10 cellular contexts compared by ENCODE assay signal in the genomic region with DNA sequence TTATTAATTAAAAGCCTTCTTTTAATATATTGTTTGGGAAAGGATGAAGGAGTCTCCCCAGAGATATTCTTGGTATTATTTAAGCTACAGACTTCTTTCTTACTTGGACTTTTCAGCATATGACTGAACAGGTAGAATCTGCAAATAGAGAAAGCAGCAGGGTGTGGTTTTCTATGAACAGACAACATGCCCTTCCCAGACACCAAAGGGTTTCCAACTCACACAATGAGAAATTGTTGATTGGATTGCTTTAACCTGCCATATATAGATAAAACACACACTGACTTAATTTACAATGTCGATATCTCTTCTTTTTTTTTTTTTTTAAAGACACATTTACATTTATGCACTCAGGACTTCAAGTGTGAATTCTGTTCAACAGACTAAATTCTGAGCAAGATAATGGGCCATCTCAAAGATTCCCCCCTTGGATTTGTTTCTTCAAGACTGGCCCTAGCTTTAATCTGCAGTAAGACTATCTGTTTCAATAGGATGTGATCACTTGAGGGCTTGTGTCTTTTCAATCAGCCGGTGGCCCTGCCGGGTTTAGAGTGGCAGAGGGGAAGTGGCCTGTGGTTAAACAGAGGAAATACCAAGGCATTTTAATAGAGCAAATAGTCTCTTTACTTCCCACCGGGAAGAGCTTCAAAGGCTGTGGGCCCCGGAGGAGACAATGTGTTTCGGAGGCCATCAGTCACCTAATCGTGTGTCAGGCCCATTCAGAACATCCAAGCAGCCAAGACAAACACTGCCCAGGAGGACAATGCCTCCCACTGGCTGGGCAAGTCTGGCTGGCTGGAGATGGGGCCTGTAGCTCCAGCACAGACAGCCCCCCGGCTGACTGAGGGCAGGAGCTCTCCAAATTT. TPM values are rescaled to one million over a fixed set of nuclear protein-coding genes. Genes with fewer than 3 reads are reported as not detected.
DNase-seq lines count a peak whose midpoint lies in the region; ATAC-seq and TF ChIP-seq lines count a peak whose summit lies in the region.
"Had no signal": no experiment of that assay in that cellular context is flagged by ENCODE, and none has a peak within 500 bp of the region (broad histone marks: within the 10 kb centered on the region; RNA-seq: fewer than 3 reads in every experiment).

No MANE protein-coding gene starts in this region.

- DNase-seq in EH (ENCODE audit: low read depth) = peak; percentile 18
- peak; percentile 38 for DNase-seq in activated CD8-positive, alpha-beta T cell treated with anti-CD3 and anti-CD28 coated beads for 36 hours
- peak in 1 of 3 donors; percentile 39 for DNase-seq in mucosa of descending colon
- no peak for DNase-seq in stimulated activated CD4-positive, alpha-beta T cell treated with anti-CD3 and anti-CD28 coated beads, Interleukin-4, amount 100 ng/mL, for 1 hour
- DNase-seq in foreskin fibroblast = no peak
- DNase-seq in MG63 = no peak
- DNase-seq in activated naive CD4-positive, alpha-beta T cell treated with anti-CD3 and anti-CD28 coated beads, Interleukin-2, amount 50 U/mL, for 72 hours (ENCODE audit: low spot score in 2 of 2) = no peak
- DNase-seq: activated CD4-positive, alpha-beta T cell treated with anti-CD3 and anti-CD28 coated beads for 1 hour; NCI-H345 had no signal

- peaks cover 27% of the 10 kb centered on the region for H3K4me1 ChIP-seq in mucosa of descending colon (ENCODE audit: low read depth)

- no peaks in the 10 kb centered on the region for H3K36me3 Mint-ChIP-seq in activated CD8-positive, alpha-beta T cell treated with anti-CD3 and anti-CD28 coated beads for 36 hours (ENCODE audit: low read depth)
- no peaks in the 10 kb centered on the region for H3K36me3 Mint-ChIP-seq in activated naive CD4-positive, alpha-beta T cell treated with anti-CD3 and anti-CD28 coated beads, Interleukin-2, amount 50 U/mL, for 72 hours

- H3K9me3 Mint-ChIP-seq in activated CD8-positive, alpha-beta T cell treated with anti-CD3 and anti-CD28 coated beads for 36 hours = no peaks in the 10 kb centered on the region
- H3K9me3 Mint-ChIP-seq in activated naive CD4-positive, alpha-beta T cell treated with anti-CD3 and anti-CD28 coated beads, Interleukin-2, amount 50 U/mL, for 72 hours = no peaks in the 10 kb centered on the region

- H3K9me3 ChIP-seq in KOPT-K1 (ENCODE audit: insufficient read depth, low read length, poor library complexity, severe bottlenecking) (no peaks in the 10 kb centered on the region), mucosa of descending colon (no peaks in the 10 kb centered on the region), MG63 (no peaks in the 10 kb centered on the region)

- peak overlapping the region; percentile 24 for H3K27ac ChIP-seq in KOPT-K1 (ENCODE audit: low read depth, low read length, poor library complexity, severe bottlenecking)

- H3K27me3 ChIP-seq in MG63 = no peaks in the 10 kb centered on the region

- H3K4me1 Mint-ChIP-seq in activated CD8-positive, alpha-beta T cell treated with anti-CD3 and anti-CD28 coated beads for 36 hours (ENCODE audit: low read depth) = peaks cover 11% of the 10 kb centered on the region

- H3K36me3 ChIP-seq in KOPT-K1 (ENCODE audit: insufficient read depth, low read length) (no peaks in the 10 kb centered on the region), mucosa of descending colon (ENCODE audit: low read depth) (no peaks in the 10 kb centered on the region), MG63 (no peaks in the 10 kb centered on the region)

- TF ChIP-seq CTCF in activated CD8-positive, alpha-beta T cell treated with anti-CD3 and anti-CD28 coated beads for 36 hours (IDR thresholded peaks at IDR 0.05) = no peak
- TF ChIP-seq CTCF in mucosa of descending colon (IDR thresholded peaks at IDR 0.05) = no peak
- no peak for TF ChIP-seq CTCF in foreskin fibroblast (IDR thresholded peaks at IDR 0.05; ENCODE audit: low read depth, low read length)

- intact Hi-C loops in activated CD8-positive, alpha-beta T cell treated with anti-CD3 and anti-CD28 coated beads for 36 hours (cut with micrococcal nuclease) = no loop called here
- intact Hi-C loops in mucosa of descending colon (cut with DNase I, micrococcal nuclease) = no loop called here

- no peak overlapping the region for H3K27ac Mint-ChIP-seq in activated CD8-positive, alpha-beta T cell treated with anti-CD3 and anti-CD28 coated beads for 36 hours
- H3K27ac Mint-ChIP-seq in activated naive CD4-positive, alpha-beta T cell treated with anti-CD3 and anti-CD28 coated beads, Interleukin-2, amount 50 U/mL, for 72 hours = no peak overlapping the region

- ATAC-seq in activated CD8-positive, alpha-beta T cell treated with anti-CD3 and anti-CD28 coated beads for 36 hours = peak; percentile 45
- ATAC-seq in mucosa of descending colon = peak; percentile 86
- ATAC-seq in activated naive CD4-positive, alpha-beta T cell treated with anti-CD3 and anti-CD28 coated beads, Interleukin-2, amount 50 U/mL, for 72 hours = no peak

- POLR2A ChIA-PET in activated CD8-positive, alpha-beta T cell treated with anti-CD3 and anti-CD28 coated beads for 36 hours (lab: Charles Lee) = no interaction called here

- H3K4me3 ChIP-seq in mucosa of descending colon = no peak overlapping the region
- no peak overlapping the region for H3K4me3 ChIP-seq in foreskin fibroblast (ENCODE audit: low read depth in 1 of 2, low read length in 2 of 2)
- no peak overlapping the region for H3K4me3 ChIP-seq in MG63

- CTCF ChIA-PET in activated CD8-positive, alpha-beta T cell treated with anti-CD3 and anti-CD28 coated beads for 36 hours (lab: Charles Lee) = interaction anchor here (0.8 to 3.0 kb wide), 4 partner anchors 11 to 59 kb away, joined by 3 to 16 read pairs (median 9); a partner anchor contains a TSS

- H3K4me3 Mint-ChIP-seq in activated CD8-positive, alpha-beta T cell treated with anti-CD3 and anti-CD28 coated beads for 36 hours = no peak overlapping the region

- H3K27me3 Mint-ChIP-seq in activated CD8-positive, alpha-beta T cell treated with anti-CD3 and anti-CD28 coated beads for 36 hours = peaks cover 56% of the 10 kb centered on the region

RNA-seq across cellular contexts. Expression of a gene that starts 6.1 kb away (rescaled TPM):
- not detected for total RNA-seq in activated CD8-positive, alpha-beta T cell treated with anti-CD3 and anti-CD28 coated beads for 36 hours
- total RNA-seq in mucosa of descending colon = 10 to 100 TPM in 1 of 3 donors, 1 to 10 TPM in 2; 1.2 to 14.8 (median 1.4) TPM
- 0.91 and 2.5 TPM in 2 replicates for total RNA-seq in MG63 (2014; rRNA removed; shearing (Covaris generic); ENCODE audit: low replicate concordance)
- under 1 TPM in 1 of 2 donors, not detected in 1; 0.04 TPM for total RNA-seq in activated naive CD4-positive, alpha-beta T cell treated with anti-CD3 and anti-CD28 coated beads, Interleukin-2, amount 50 U/mL, for 72 hours

RNA-seq across cellular contexts. Expression of a gene that starts 40.7 kb away (rescaled TPM):
- under 1 TPM; 0.43 to 0.54 TPM for total RNA-seq in activated CD8-positive, alpha-beta T cell treated with anti-CD3 and anti-CD28 coated beads for 36 hours
- total RNA-seq in mucosa of descending colon = under 1 TPM in 1 of 3 donors, not detected in 2; 0.58 TPM
- total RNA-seq in MG63 (2014; rRNA removed; shearing (Covaris generic); ENCODE audit: low replicate concordance) = not detected in 2 replicates
- total RNA-seq in activated naive CD4-positive, alpha-beta T cell treated with anti-CD3 and anti-CD28 coated beads, Interleukin-2, amount 50 U/mL, for 72 hours = 1 to 10 TPM; 1.3 to 1.5 TPM

Comparison
In these comparisons a context has a peak if more than half of its experiments do, and no peak if none do; other contexts are left out.
1. DNase-seq: peak in EH (single experiment) and activated CD8-positive, alpha-beta T cell treated with anti-CD3 and anti-CD28 coated beads for 36 hours (single experiment); none in stimulated activated CD4-positive, alpha-beta T cell treated with anti-CD3 and anti-CD28 coated beads, Interleukin-4, amount 100 ng/mL, for 1 hour (single experiment), foreskin fibroblast (0 of 2), MG63 (single experiment) and activated naive CD4-positive, alpha-beta T cell treated with anti-CD3 and anti-CD28 coated beads, Interleukin-2, amount 50 U/mL, for 72 hours (0 of 2).
2. ATAC-seq: peak in activated CD8-positive, alpha-beta T cell treated with anti-CD3 and anti-CD28 coated beads for 36 hours (single experiment) and mucosa of descending colon (single experiment); none in activated naive CD4-positive, alpha-beta T cell treated with anti-CD3 and anti-CD28 coated beads, Interleukin-2, amount 50 U/mL, for 72 hours (0 of 2).